In the genomic region with DNA sequence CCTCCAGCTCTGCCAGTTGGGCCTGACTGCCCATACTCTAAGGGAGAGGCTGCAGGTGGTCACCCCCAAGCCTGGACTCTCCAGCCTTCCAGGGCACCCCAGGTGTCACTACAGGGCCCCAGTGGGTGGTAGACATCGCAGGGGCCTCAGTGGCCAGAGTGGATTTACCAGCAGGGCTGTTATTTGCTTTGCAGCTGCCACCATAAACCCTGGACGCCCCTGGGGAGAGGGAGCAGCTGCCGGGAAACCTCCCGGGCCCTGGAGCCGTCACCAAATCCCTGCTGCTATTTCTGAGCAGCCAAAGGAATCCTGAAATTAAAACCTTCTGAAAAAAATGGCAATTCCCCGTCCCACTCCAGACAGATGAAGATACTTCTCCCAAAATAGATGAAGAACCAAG, we compare ENCODE assay signal across 20 cellular contexts. TPM values are rescaled to one million over a fixed set of nuclear protein-coding genes. Genes with fewer than 3 reads are reported as not detected.
DNase-seq lines count a peak whose midpoint lies in the region; ATAC-seq and TF ChIP-seq lines count a peak whose summit lies in the region.
"Had no signal": no experiment of that assay in that cellular context is flagged by ENCODE, and none has a peak within 500 bp of the region (broad histone marks: within the 10 kb centered on the region; RNA-seq: fewer than 3 reads in every experiment).

No MANE protein-coding gene starts in this region.

- ATAC-seq in HG02981 (IDR thresholded peaks at IDR 0.05; ENCODE audit: unreplicated experiment) (no peak), GM21723 (IDR thresholded peaks at IDR 0.05; ENCODE audit: unreplicated experiment) (no peak), left lobe of liver (no peak), HG02884 (IDR thresholded peaks at IDR 0.05; ENCODE audit: unreplicated experiment) (no peak)
- ATAC-seq: activated CD4-positive, CD25-positive, alpha-beta regulatory T cell treated with anti-CD3 and anti-CD28 coated beads, Interleukin-2, amount 50 U/mL, for 24 hours; HCT116; K562 had no signal

- DNase-seq in breast epithelium (ENCODE audit: low spot score in 2 of 2) (no peak), mammary epithelial cell (no peak), SJCRH30 (peak; percentile 94 to 96), left lobe of liver (ENCODE audit: low spot score) (no peak)
- DNase-seq: activated CD8-positive, alpha-beta memory T cell treated with anti-CD3 and anti-CD28 coated beads for 24 hours; DMS79 treated with DMSO at 0.1 percent for 48 hours; lower lobe of right lung; MV-4-11; naive B cell had no signal

- in situ Hi-C loops in mammary epithelial cell (cut with MboI; ENCODE audit: low sequenced_read_pairs in 2 of 2), result no loop called here

- dilution Hi-C loops in mammary epithelial cell (cut with HindIII; ENCODE audit: low sequenced_read_pairs), result no loop called here

- H3K4me3 ChIP-seq in breast epithelium (no peak overlapping the region), mammary epithelial cell (replicated peaks in 1 of 3; ENCODE audit: insufficient read depth in 1 of 3, low read depth in 2 of 3, low read length in 3 of 3) (no peak overlapping the region), SJCRH30 (no peak overlapping the region)
- H3K4me3 ChIP-seq: heart left ventricle, K562, lower lobe of right lung, prostate gland, SK-N-MC had no signal

- no peak for TF ChIP-seq POLR2A in breast epithelium (IDR thresholded peaks at IDR 0.05)

- H3K4me1 Mint-ChIP-seq in nephron, result peaks cover 66% of the 10 kb centered on the region
- H3K4me1 Mint-ChIP-seq: activated naive CD4-positive, alpha-beta T cell treated with anti-CD3 and anti-CD28 coated beads, Interleukin-2, amount 50 U/mL, for 24 hours had no signal

- no peaks in the 10 kb centered on the region for H4K20me1 ChIP-seq in mammary epithelial cell (ENCODE audit: insufficient read depth, low read length)

- no peaks in the 10 kb centered on the region for H3K79me2 ChIP-seq in mammary epithelial cell (ENCODE audit: insufficient read depth, low read length)

- H3K4me2 ChIP-seq in mammary epithelial cell (ENCODE audit: insufficient read depth, low read depth, low read length), result no peak overlapping the region

- H3K9ac ChIP-seq in mammary epithelial cell (ENCODE audit: insufficient read depth, low read length), result no peak overlapping the region

- H2AFZ ChIP-seq in mammary epithelial cell (ENCODE audit: low read depth, low read length), result no peak overlapping the region

- intact Hi-C loops in breast epithelium (cut with DNase I; ENCODE audit: low total_unique reads) (no loop called here), mammary epithelial cell (cut with micrococcal nuclease) (no loop called here)

- H3K9me3 Mint-ChIP-seq in nephron, result no peaks in the 10 kb centered on the region
- H3K9me3 Mint-ChIP-seq: activated naive CD4-positive, alpha-beta T cell treated with anti-CD3 and anti-CD28 coated beads, Interleukin-2, amount 50 U/mL, for 24 hours had no signal

- 75% methylated on average over 1 of the region's 6 CpGs for WGBS in mammary epithelial cell (ENCODE audit: low coverage, missing lambda C conversion rate)

- CTCF ChIA-PET in mammary epithelial cell (lab: Charles Lee; ENCODE audit: low non-redundant PET), result no interaction called here

- H3K27me3 ChIP-seq in breast epithelium (no peaks in the 10 kb centered on the region), mammary epithelial cell (ENCODE audit: insufficient read depth, low read length) (no peaks in the 10 kb centered on the region), SJCRH30 (no peaks in the 10 kb centered on the region)
- H3K27me3 ChIP-seq: heart left ventricle had no signal

- H3K36me3 Mint-ChIP-seq in nephron (ENCODE audit: low read depth), result no peaks in the 10 kb centered on the region
- H3K36me3 Mint-ChIP-seq: activated naive CD4-positive, alpha-beta T cell treated with anti-CD3 and anti-CD28 coated beads, Interleukin-2, amount 50 U/mL, for 24 hours; naive B cell had no signal

- H3K9me3 ChIP-seq in breast epithelium (no peaks in the 10 kb centered on the region), mammary epithelial cell (replicated peaks; ENCODE audit: insufficient read depth, low read length) (no peaks in the 10 kb centered on the region), SJCRH30 (replicated peaks) (no peaks in the 10 kb centered on the region)
- H3K9me3 ChIP-seq: heart left ventricle, lower lobe of right lung, prostate gland had no signal

- no peak overlapping the region for H3K4me3 Mint-ChIP-seq in nephron
- H3K4me3 Mint-ChIP-seq: activated naive CD4-positive, alpha-beta T cell treated with anti-CD3 and anti-CD28 coated beads, Interleukin-2, amount 50 U/mL, for 24 hours; naive B cell had no signal

- H3K27ac ChIP-seq in breast epithelium (peak overlapping the region; percentile 33 to 61), mammary epithelial cell (ENCODE audit: insufficient read depth, low read depth, low read length) (no peak overlapping the region), SJCRH30 (peak overlapping the region; percentile 83)
- H3K27ac ChIP-seq: lower lobe of right lung, prostate gland had no signal

- peak overlapping the region; percentile 67 to 87 (median 77) for H3K27ac Mint-ChIP-seq in nephron
- H3K27ac Mint-ChIP-seq: activated naive CD4-positive, alpha-beta T cell treated with anti-CD3 and anti-CD28 coated beads, Interleukin-2, amount 50 U/mL, for 24 hours had no signal

- H3K27me3 Mint-ChIP-seq in nephron (ENCODE audit: low read depth), result no peaks in the 10 kb centered on the region
- H3K27me3 Mint-ChIP-seq: activated naive CD4-positive, alpha-beta T cell treated with anti-CD3 and anti-CD28 coated beads, Interleukin-2, amount 50 U/mL, for 24 hours had no signal

- H3K4me1 ChIP-seq in breast epithelium (no peaks in the 10 kb centered on the region), mammary epithelial cell (ENCODE audit: insufficient read depth, low read length) (no peaks in the 10 kb centered on the region), SJCRH30 (peaks cover 46% of the 10 kb centered on the region)
- H3K4me1 ChIP-seq: prostate gland had no signal

- H3K36me3 ChIP-seq in breast epithelium (no peaks in the 10 kb centered on the region), mammary epithelial cell (ENCODE audit: insufficient read depth, low read length) (no peaks in the 10 kb centered on the region), SJCRH30 (no peaks in the 10 kb centered on the region)
- H3K36me3 ChIP-seq: heart left ventricle, lower lobe of right lung, prostate gland had no signal

- BruUV-seq in mammary epithelial cell (replicated peaks; lab: Mats Ljungman, UMichigan), result no TSS peak

- no peak for TF ChIP-seq CTCF in breast epithelium (IDR thresholded peaks at IDR 0.05)
- no peak for TF ChIP-seq CTCF in mammary epithelial cell (conservative IDR thresholded peaks at IDR 0.05 in 1 of 2, IDR thresholded peaks at IDR 0.05 in 1 of 2; ENCODE audit: extremely low read depth in 1 of 2, insufficient read depth in 1 of 2, low read depth in 1 of 2, low read length in 2 of 2)
- no peak for TF ChIP-seq CTCF in nephron (IDR thresholded peaks at IDR 0.05; ENCODE audit: unreplicated experiment in 3 of 3)

RNA-seq across cellular contexts. Expression of a gene that starts 13.9 kb away (rescaled TPM):
- total RNA-seq in breast epithelium (10 to 100 TPM; 12.1 to 21.0 (median 12.5) TPM), mammary epithelial cell (1 to 10 TPM in 1 of 2 donors, not detected in 1; 1.0 TPM), left lobe of liver (0.23 TPM)
- not detected for polyA plus RNA-seq in mammary epithelial cell
- not detected for polyA minus RNA-seq in mammary epithelial cell
- total RNA-seq in SJCRH30 (2014; rRNA removed; shearing (Covaris generic)), result 19.1 TPM in 2 replicates
- polyA plus RNA-seq: K562 had no signal

RNA-seq across cellular contexts. Expression of a gene that starts 21.6 kb away (rescaled TPM):
- total RNA-seq in breast epithelium, result 100 to 1,000 TPM; 220 to 328 (median 227) TPM
- 10 to 100 TPM; 55.3 to 77.6 TPM for total RNA-seq in mammary epithelial cell
- polyA plus RNA-seq in mammary epithelial cell, result 79.1 TPM
- 64.0 TPM for polyA minus RNA-seq in mammary epithelial cell
- total RNA-seq in SJCRH30 (2014; rRNA removed; shearing (Covaris generic)), result 65.0 and 70.1 TPM in 2 replicates
- 45.2 TPM for total RNA-seq in left lobe of liver

RNA-seq across cellular contexts. Expression of a gene that starts 23.0 kb away (rescaled TPM):
- 10 to 100 TPM; 49.8 to 62.9 (median 60.2) TPM for total RNA-seq in breast epithelium
- total RNA-seq in mammary epithelial cell, result 10 to 100 TPM; 34.7 to 60.7 TPM
- 14.9 TPM for polyA plus RNA-seq in mammary epithelial cell
- polyA minus RNA-seq in mammary epithelial cell, result 61.0 TPM
- total RNA-seq in SJCRH30 (2014; rRNA removed; shearing (Covaris generic)), result 101 and 104 TPM in 2 replicates
- 13.7 TPM for total RNA-seq in left lobe of liver

RNA-seq across cellular contexts. Expression of a gene that starts 49.7 kb away (rescaled TPM):
- total RNA-seq in breast epithelium, result 10 to 100 TPM in 1 of 3 donors, 1 to 10 TPM in 2; 5.2 to 16.6 (median 6.7) TPM
- total RNA-seq in mammary epithelial cell, result under 1 TPM; 0.47 to 0.50 TPM
- polyA plus RNA-seq in mammary epithelial cell, result 0.63 TPM
- polyA minus RNA-seq in mammary epithelial cell, result not detected
- 0.15 and 0.32 TPM in 2 replicates for total RNA-seq in SJCRH30 (2014; rRNA removed; shearing (Covaris generic))
- total RNA-seq in left lobe of liver, result 2.4 TPM

Comparison
In these comparisons a context has a peak if more than half of its experiments do, and no peak if none do; other contexts are left out.
1. RNA of a gene that starts 13.9 kb away (total RNA-seq): 19.1 TPM in SJCRH30 and 12.1 to 21.0 TPM in breast epithelium; 1.0 TPM in mammary epithelial cell and 0.23 TPM in left lobe of liver (single experiment); every median in the first group is over 4 times any median in the second.
2. DNase-seq: peak in SJCRH30 (2 of 2); none in breast epithelium (0 of 2), mammary epithelial cell (single experiment) and left lobe of liver (single experiment).